8 cellular contexts compared by ENCODE assay signal in genomic region chr14:106844608-106845285, GRCh38.
DNase-seq lines count a peak whose midpoint lies in the region; TF ChIP-seq lines count a peak whose summit lies in the region.

No MANE protein-coding gene starts in this region.

- BruUV-seq in MCF 10A (replicated peaks; lab: Mats Ljungman, UMichigan), result no TSS peak

- H3K36me3 ChIP-seq in mucosa of rectum (ENCODE audit: control insufficient read depth in 2 of 2, insufficient read depth in 2 of 2, low read length in 2 of 2) (no peaks in the 10 kb centered on the region), suprapubic skin (no peaks in the 10 kb centered on the region)

- H3K27me3 Mint-ChIP-seq in IgD-negative memory B cell, result peaks cover 1% of the 10 kb centered on the region
- H3K27me3 Mint-ChIP-seq in MCF 10A (ENCODE audit: insufficient read depth, unreplicated experiment), result no peaks in the 10 kb centered on the region

- H3K4me3 Mint-ChIP-seq in IgD-negative memory B cell, result peak overlapping the region; percentile 88 to 98 (median 96)
- peak overlapping the region; percentile 83 for H3K4me3 Mint-ChIP-seq in MCF 10A (ENCODE audit: unreplicated experiment)

- peak overlapping the region; percentile 87 to 93 for H3K9ac ChIP-seq in mucosa of rectum (ENCODE audit: low read depth in 1 of 2, low read length in 2 of 2)

- DNase-seq in NCI-H510A treated with DMSO at 0.1 percent for 48 hours (lab: John Stamatoyannopoulos, UW), result peak; percentile 23
- DNase-seq in NCI-H510A (lab: John Stamatoyannopoulos, UW), result no peak
- DNase-seq in T-helper 9 cell, result peak; percentile 49
- DNase-seq in MCF 10A (ENCODE audit: unreplicated experiment), result peak; percentile 42
- peak; percentile 82 for DNase-seq in suprapubic skin (ENCODE audit: low spot score in 2 of 2)
- no peak for DNase-seq in cerebellar cortex (ENCODE audit: low spot score)

- POLR2A ChIA-PET in MCF 10A (lab: Yijun Ruan, JAX), result interaction anchor here (0.6 to 1.7 kb wide), 9 partner anchors 8 to 55 kb away, joined by 3 to 9 read pairs (median 4); no protein-coding TSS in a partner anchor

- H3K4me1 ChIP-seq in mucosa of rectum (ENCODE audit: control insufficient read depth in 2 of 2, insufficient read depth in 2 of 2, low read length in 2 of 2) (peaks cover 19 to 23% of the 10 kb centered on the region in 2 donors), suprapubic skin (peaks cover 4% of the 10 kb centered on the region)

- peak overlapping the region; percentile 75 to 93 for H3K4me3 ChIP-seq in mucosa of rectum (ENCODE audit: low read length in 2 of 2)
- peak overlapping the region; percentile 44 for H3K4me3 ChIP-seq in suprapubic skin

- CTCF ChIA-PET in MCF 10A (lab: Yijun Ruan, JAX), result interaction anchor here (1.7 to 9.4 kb wide), 2 partner anchors 20 to 29 kb away, joined by 3 to 86 read pairs; no protein-coding TSS in a partner anchor

- no peak for TF ChIP-seq EP300 in suprapubic skin (IDR thresholded peaks at IDR 0.05)

- no peak for TF ChIP-seq POLR2A in suprapubic skin (IDR thresholded peaks at IDR 0.05)

- TF ChIP-seq CTCF in MCF 10A (IDR thresholded peaks at IDR 0.05; ENCODE audit: unreplicated experiment) (no peak), suprapubic skin (IDR thresholded peaks at IDR 0.05) (no peak)

- no peaks in the 10 kb centered on the region for H3K36me3 Mint-ChIP-seq in IgD-negative memory B cell
- H3K36me3 Mint-ChIP-seq in MCF 10A (ENCODE audit: insufficient read depth, unreplicated experiment), result peaks cover 6% of the 10 kb centered on the region

- H3K27ac ChIP-seq in mucosa of rectum (ENCODE audit: low read depth in 2 of 2, low read length in 2 of 2), result peak overlapping the region; percentile 95 to 97
- peak overlapping the region; percentile 64 for H3K27ac ChIP-seq in suprapubic skin

- peak overlapping the region; percentile 84 to 97 (median 93) for H3K27ac Mint-ChIP-seq in IgD-negative memory B cell
- H3K27ac Mint-ChIP-seq in MCF 10A (ENCODE audit: low read depth, unreplicated experiment), result peak overlapping the region; percentile 95

- intact Hi-C loops in MCF 10A (cut with micrococcal nuclease), result loop anchor here (1.0 kb wide), 1 partner anchor 28 kb away; no protein-coding TSS in a partner anchor

- H3K4me1 Mint-ChIP-seq in IgD-negative memory B cell (peaks cover 46 to 58% (median 57%) of the 10 kb centered on the region in 3 donors), MCF 10A (ENCODE audit: insufficient read depth, unreplicated experiment) (peaks cover 68% of the 10 kb centered on the region)

- no peaks in the 10 kb centered on the region for H3K9me3 ChIP-seq in mucosa of rectum (ENCODE audit: control insufficient read depth in 2 of 2, low read length in 2 of 2)
- H3K9me3 ChIP-seq in suprapubic skin, result no peaks in the 10 kb centered on the region

- H3K9me3 Mint-ChIP-seq in IgD-negative memory B cell (no peaks in the 10 kb centered on the region), MCF 10A (ENCODE audit: unreplicated experiment) (no peaks in the 10 kb centered on the region)

- H3K27me3 ChIP-seq in mucosa of rectum (ENCODE audit: control insufficient read depth in 2 of 2, insufficient read depth in 2 of 2, low read length in 2 of 2) (no peaks in the 10 kb centered on the region), suprapubic skin (peaks cover 4% of the 10 kb centered on the region)

- 55% methylated on average over 37 of the region's 56 CpGs for WGBS in suprapubic skin

Comparison
In these comparisons a context has a peak if more than half of its experiments do, and no peak if none do; other contexts are left out.
1. DNase-seq: peak in NCI-H510A treated with DMSO at 0.1 percent for 48 hours (single experiment), T-helper 9 cell (single experiment), MCF 10A (single experiment) and suprapubic skin (2 of 2); none in NCI-H510A (single experiment) and cerebellar cortex (single experiment).